ENCODE assay signal across 11 cellular contexts in the genomic region with DNA sequence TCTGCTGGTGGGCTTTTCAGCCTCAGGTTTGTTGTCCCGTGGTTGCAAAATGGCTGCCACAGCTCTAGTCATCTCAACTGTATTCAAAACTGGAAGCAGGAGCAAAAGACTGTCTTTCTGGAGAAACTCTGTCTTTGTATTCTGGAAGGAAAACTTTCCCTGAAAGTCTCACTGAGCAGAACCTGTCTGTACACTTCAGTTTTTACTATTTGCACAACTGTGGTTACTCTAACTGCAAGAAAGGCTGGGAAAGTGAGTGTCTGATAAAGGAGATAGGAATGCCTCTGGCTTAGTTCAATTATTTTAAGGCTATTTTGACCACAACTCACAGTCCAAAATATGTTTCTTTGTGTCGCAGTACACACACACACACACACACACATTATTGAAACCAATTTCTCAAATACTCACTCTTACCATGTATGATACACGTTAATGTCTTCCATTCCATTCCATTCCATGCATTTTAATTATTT. TPM values are rescaled to one million over a fixed set of nuclear protein-coding genes. Genes with fewer than 3 reads are reported as not detected.
A peak's percentile ranks its signal among the peaks of the same experiment; 100 is the strongest.
DNase-seq lines count a peak whose midpoint lies in the region; ATAC-seq and TF ChIP-seq lines count a peak whose summit lies in the region.
"Had no signal": no experiment of that assay in that cellular context is flagged by ENCODE, and none has a peak within 500 bp of the region (broad histone marks: within the 10 kb centered on the region; RNA-seq: fewer than 3 reads in every experiment).

No MANE protein-coding gene starts in this region.

- H2AFZ ChIP-seq in fibroblast of lung (ENCODE audit: low read length): no peak overlapping the region

- H4K20me1 ChIP-seq in fibroblast of lung (ENCODE audit: control insufficient read depth, extremely low read depth, insufficient read depth, low read length): no peaks in the 10 kb centered on the region

- no peaks in the 10 kb centered on the region for H3K36me3 ChIP-seq in SK-N-MC (ENCODE audit: insufficient read depth, low read length)
- no peaks in the 10 kb centered on the region for H3K36me3 ChIP-seq in fibroblast of lung (ENCODE audit: control insufficient read depth, insufficient read depth, low read length)
- no peaks in the 10 kb centered on the region for H3K36me3 ChIP-seq in prostate gland

- H3K9ac ChIP-seq in SK-N-MC (ENCODE audit: insufficient read length) (no peak overlapping the region), fibroblast of lung (ENCODE audit: insufficient read depth, low read length) (peak overlapping the region; percentile 34)

- peak overlapping the region; percentile 58 for H3K4me2 ChIP-seq in fibroblast of lung (ENCODE audit: extremely low read depth, insufficient read depth, low read length)

- no peak overlapping the region for H3K4me3 ChIP-seq in SK-N-MC
- peak overlapping the region in 3 of 4 experiments; percentile 1 to 31 (median 11) for H3K4me3 ChIP-seq in fibroblast of lung (replicated peaks in 1 of 4; ENCODE audit: control extremely low read depth in 1 of 4, insufficient read depth in 1 of 4, low read depth in 3 of 4, low read length in 4 of 4)
- H3K4me3 ChIP-seq in prostate gland: no peak overlapping the region

- TF ChIP-seq POLR2A in prostate gland (IDR thresholded peaks at IDR 0.05): no peak

- no peak for TF ChIP-seq CTCF in fibroblast of lung (conservative IDR thresholded peaks at IDR 0.05 in 1 of 2, IDR thresholded peaks at IDR 0.05 in 1 of 2; ENCODE audit: low read depth in 1 of 2, low read length in 2 of 2)
- no peak for TF ChIP-seq CTCF in prostate gland (IDR thresholded peaks at IDR 0.05)

- peak; percentile 25 for DNase-seq in CD1c-positive myeloid dendritic cell (ENCODE audit: extremely low spot score)
- DNase-seq in SK-N-MC (ENCODE audit: low read depth, low spot score): no peak
- peak; percentile 96 to 98 for DNase-seq in fibroblast of lung (ENCODE audit: low read depth in 2 of 2)
- no peak for DNase-seq in prostate gland (ENCODE audit: low spot score)
- DNase-seq in NCI-H2171 treated with DMSO at 0.1 percent for 48 hours (lab: John Stamatoyannopoulos, UW): no peak
- DNase-seq in NCI-H524 (lab: John Stamatoyannopoulos, UW): no peak
- DNase-seq in NCI-H187 (lab: John Stamatoyannopoulos, UW): no peak
- DNase-seq: activated CD8-positive, alpha-beta memory T cell treated with anti-CD3 and anti-CD28 coated beads, Interleukin-2, amount 50 U/mL, for 4 hours; NCI-H69 had no signal

- WGBS in prostate gland: 43% methylated on average over 3 of the region's 3 CpGs

- H3K79me2 ChIP-seq in fibroblast of lung (ENCODE audit: control insufficient read depth, insufficient read depth, low read length): peaks cover 51% of the 10 kb centered on the region

- H3K9me3 ChIP-seq in SK-N-MC (ENCODE audit: low read depth, low read length) (no peaks in the 10 kb centered on the region), fibroblast of lung (ENCODE audit: control insufficient read depth, insufficient read depth, low read depth, low read length) (no peaks in the 10 kb centered on the region), prostate gland (no peaks in the 10 kb centered on the region)

- H3K27ac ChIP-seq in SK-N-MC (peak overlapping the region; percentile 46; the same call in 1 of the 2 replicates), fibroblast of lung (ENCODE audit: insufficient read depth, low read length) (peak overlapping the region; percentile 96), prostate gland (peak overlapping the region; percentile 94 to 95)

- H3K27me3 ChIP-seq in fibroblast of lung (ENCODE audit: control insufficient read depth, insufficient read depth, low read length): no peaks in the 10 kb centered on the region
- H3K27me3 ChIP-seq in prostate gland (replicated peaks; ENCODE audit: insufficient read depth): no peaks in the 10 kb centered on the region

- ATAC-seq in HG02610 (IDR thresholded peaks at IDR 0.05; ENCODE audit: unreplicated experiment): no peak
- ATAC-seq: natural killer cell treated with Interleukin-12 subunit alpha and Interleukin-12 subunit beta and Interleukin-15 and Interleukin-18, amount 100 ng/mL, for 72 hours had no signal

- intact Hi-C loops in prostate gland (cut with DNase I): no loop called here

- H3K4me1 ChIP-seq in fibroblast of lung (ENCODE audit: control insufficient read depth, extremely low read depth, insufficient read depth, low read length) (peaks cover 24% of the 10 kb centered on the region), prostate gland (replicated peaks) (peaks cover 26% of the 10 kb centered on the region)

RNA-seq across cellular contexts. Expression of gene EHD2, which starts 49.7 kb away (rescaled TPM):
- 106 and 192 TPM in 2 replicates for total RNA-seq in fibroblast of lung
- 96.5 and 97.0 TPM in 2 replicates for polyA plus RNA-seq in fibroblast of lung
- 422 and 520 TPM in 2 replicates for polyA plus RNA-seq in fibroblast of lung (2012)
- 423 and 614 TPM in 2 replicates for polyA minus RNA-seq in fibroblast of lung (ENCODE audit: low replicate concordance)
- 10 to 100 TPM; 48.7 to 83.2 TPM for total RNA-seq in prostate gland
- total RNA-seq: natural killer cell treated with Interleukin-12 subunit alpha and Interleukin-12 subunit beta and Interleukin-15 and Interleukin-18, amount 100 ng/mL, for 72 hours had no signal

RNA-seq across cellular contexts. Expression of gene BICRA, which starts 54.5 kb away (rescaled TPM):
- total RNA-seq in fibroblast of lung (3.3 and 3.8 TPM in 2 replicates), prostate gland (10 to 100 TPM; 19.4 to 25.3 TPM)
- polyA plus RNA-seq in fibroblast of lung: 0.44 and 0.54 TPM in 2 replicates
- polyA plus RNA-seq in fibroblast of lung (2012): 7.0 and 8.8 TPM in 2 replicates
- polyA minus RNA-seq in fibroblast of lung (ENCODE audit: low replicate concordance): 11.9 and 14.5 TPM in 2 replicates

Comparison
In these comparisons a context has a peak if more than half of its experiments do, and no peak if none do; other contexts are left out.
1. DNase-seq: peak in CD1c-positive myeloid dendritic cell (single experiment) and fibroblast of lung (2 of 2); none in SK-N-MC (single experiment), prostate gland (single experiment), NCI-H2171 treated with DMSO at 0.1 percent for 48 hours (single experiment), NCI-H524 (0 of 2) and NCI-H187 (0 of 2).
2. H3K27ac ChIP-seq: peak in every context shown above with its lines; median percentile 96 in fibroblast of lung; 94 in prostate gland; 46 in SK-N-MC.
3. H3K4me3 ChIP-seq: peak in fibroblast of lung (3 of 4); none in SK-N-MC (single experiment) and prostate gland (0 of 2).